ENCODE assay signal across 29 cellular contexts in genomic region chr12:11819643-11820042, GRCh38.
"Had no signal": no experiment of that assay in that cellular context is flagged by ENCODE, and none has a peak within 500 bp of the region (broad histone marks: within the 10 kb centered on the region; RNA-seq: fewer than 3 reads in every experiment).

No MANE protein-coding gene starts in this region.

- H3K27ac ChIP-seq: adrenal gland, epithelial cell of prostate, esophagus squamous epithelium, neural progenitor cell, parathyroid adenoma, tibial artery, VCaP had no signal

- DNase-seq: activated CD4-positive, alpha-beta T cell treated with anti-CD3 and anti-CD28 coated beads for 48 hours; activated CD4-positive, alpha-beta T cell treated with anti-CD3 and anti-CD28 coated beads, Interleukin-2, amount 50 U/mL, for 48 hours; activated CD8-positive, alpha-beta memory T cell treated with anti-CD3 and anti-CD28 coated beads for 24 hours; activated effector memory CD4-positive, alpha-beta T cell treated with anti-CD3 and anti-CD28 coated beads, Interleukin-2, amount 50 U/mL, for 16 hours; activated naive CD4-positive, alpha-beta T cell treated with anti-CD3 and anti-CD28 coated beads for 36 hours; activated naive CD8-positive, alpha-beta T cell treated with anti-CD3 and anti-CD28 coated beads for 36 hours; adrenal gland; central memory CD4-positive, alpha-beta T cell; effector CD4-positive, alpha-beta T cell; esophagus squamous epithelium; foreskin melanocyte; left cardiac atrium; left ventricle myocardium superior; mammary epithelial cell; natural killer cell; occipital lobe; right cardiac atrium; stimulated activated naive CD4-positive, alpha-beta T cell treated with Interleukin-2 at 50 U/mL for 16 hours; SW 1271; T-helper 9 cell; tibial artery had no signal

- H3K36me3 Mint-ChIP-seq: natural killer cell had no signal

- ATAC-seq: activated CD4-positive, CD25-positive, alpha-beta regulatory T cell treated with anti-CD3 and anti-CD28 coated beads, Interleukin-2, amount 50 U/mL, for 24 hours; left cardiac atrium; left ventricle myocardium superior; natural killer cell; right cardiac atrium had no signal

- H3K9ac ChIP-seq: neural progenitor cell, parathyroid adenoma had no signal

- H3K27ac Mint-ChIP-seq: activated naive CD4-positive, alpha-beta T cell treated with anti-CD3 and anti-CD28 coated beads for 36 hours; activated naive CD8-positive, alpha-beta T cell treated with anti-CD3 and anti-CD28 coated beads for 36 hours; activated T-helper 1 cell treated with anti-CD3 and anti-CD28 coated beads, Interleukin-12 subunit alpha, Interleukin-12 subunit beta, Interleukin-2, Interleukin-4 antibody, amounts not matched to agents 30 ng/mL and 10 ng/mL and 1 ng/mL, durations not matched to agents 14 hours and 24 hours and 36 hours; dendritic cell treated with granulocyte-macrophage colony-stimulating factor and Interleukin-4, amounts not matched to agents 40 ng/mL and 50 ng/mL, for 4 days; natural killer cell; neural progenitor cell; T-helper 1 cell treated with Interleukin-12 subunit alpha and Interleukin-12 subunit beta and Interleukin-4 antibody, amounts not matched to agents 30 μg/mL and 1 μg/mL, for 36 hours had no signal

- H3K27me3 Mint-ChIP-seq: activated naive CD8-positive, alpha-beta T cell treated with anti-CD3 and anti-CD28 coated beads for 36 hours; dendritic cell treated with granulocyte-macrophage colony-stimulating factor and Interleukin-4, amounts not matched to agents 40 ng/mL and 50 ng/mL, for 4 days had no signal

- H2AFZ ChIP-seq: neural progenitor cell, parathyroid adenoma had no signal

- H3K27me3 ChIP-seq: adrenal gland, esophagus squamous epithelium, neural progenitor cell, tibial artery had no signal

- H3K9me3 ChIP-seq: adrenal gland, esophagus squamous epithelium, tibial artery had no signal

- H3K4me2 ChIP-seq: neural progenitor cell had no signal

- H3K9me3 Mint-ChIP-seq: activated naive CD4-positive, alpha-beta T cell treated with anti-CD3 and anti-CD28 coated beads for 36 hours; activated T-helper 1 cell treated with anti-CD3 and anti-CD28 coated beads, Interleukin-12 subunit alpha, Interleukin-12 subunit beta, Interleukin-2, Interleukin-4 antibody, amounts not matched to agents 30 ng/mL and 10 ng/mL and 1 ng/mL, durations not matched to agents 14 hours and 24 hours and 36 hours; dendritic cell treated with granulocyte-macrophage colony-stimulating factor and Interleukin-4, amounts not matched to agents 40 ng/mL and 50 ng/mL, for 4 days; natural killer cell; neural progenitor cell; T-helper 1 cell treated with Interleukin-12 subunit alpha and Interleukin-12 subunit beta and Interleukin-4 antibody, amounts not matched to agents 30 μg/mL and 1 μg/mL, for 36 hours had no signal

- H3K4me3 Mint-ChIP-seq: activated naive CD4-positive, alpha-beta T cell treated with anti-CD3 and anti-CD28 coated beads for 36 hours; activated naive CD8-positive, alpha-beta T cell treated with anti-CD3 and anti-CD28 coated beads for 36 hours; activated T-helper 1 cell treated with anti-CD3 and anti-CD28 coated beads, Interleukin-12 subunit alpha, Interleukin-12 subunit beta, Interleukin-2, Interleukin-4 antibody, amounts not matched to agents 30 ng/mL and 10 ng/mL and 1 ng/mL, durations not matched to agents 14 hours and 24 hours and 36 hours; dendritic cell treated with granulocyte-macrophage colony-stimulating factor and Interleukin-4, amounts not matched to agents 40 ng/mL and 50 ng/mL, for 4 days; natural killer cell; neural progenitor cell; T-helper 1 cell treated with Interleukin-12 subunit alpha and Interleukin-12 subunit beta and Interleukin-4 antibody, amounts not matched to agents 30 μg/mL and 1 μg/mL, for 36 hours had no signal

- H3K4me3 ChIP-seq: adrenal gland, esophagus squamous epithelium, neural progenitor cell, tibial artery had no signal

- H3K36me3 ChIP-seq: adrenal gland, esophagus squamous epithelium, neural progenitor cell, tibial artery had no signal
